19 cellular contexts compared by ENCODE assay signal in genomic region chr14:90993792-90994191, GRCh38.
DNase-seq lines count a peak whose midpoint lies in the region; ATAC-seq and TF ChIP-seq lines count a peak whose summit lies in the region.
"Had no signal": no experiment of that assay in that cellular context is flagged by ENCODE, and none has a peak within 500 bp of the region (broad histone marks: within the 10 kb centered on the region; RNA-seq: fewer than 3 reads in every experiment).

No MANE protein-coding gene starts in this region.

- CTCF ChIA-PET in activated naive CD4-positive, alpha-beta T cell treated with anti-CD3 and anti-CD28 coated beads, Interleukin-2, amount 10 ng/mL, durations not matched to agents 7 days and 5 days (lab: Charles Lee) = no interaction called here
- CTCF ChIA-PET in activated CD8-positive, alpha-beta T cell treated with anti-CD3 and anti-CD28 coated beads for 36 hours (lab: Charles Lee) = interaction anchor here (0.7 to 0.8 kb wide), 2 partner anchors 10 to 65 kb away, joined by 3 read pairs; no protein-coding TSS in a partner anchor

- in situ Hi-C loops in HAP-1 (cut with MboI; ENCODE audit: low sequenced_read_pairs) = no loop called here

- H3K4me1 Mint-ChIP-seq in activated naive CD4-positive, alpha-beta T cell treated with anti-CD3 and anti-CD28 coated beads, Interleukin-2, amount 10 ng/mL, durations not matched to agents 7 days and 5 days = peaks cover 42% of the 10 kb centered on the region
- H3K4me1 Mint-ChIP-seq in T-helper 17 cell = peaks cover 18% of the 10 kb centered on the region
- H3K4me1 Mint-ChIP-seq in activated CD8-positive, alpha-beta T cell treated with anti-CD3 and anti-CD28 coated beads for 36 hours (ENCODE audit: low read depth) = peaks cover 38% of the 10 kb centered on the region
- peaks cover 49% of the 10 kb centered on the region for H3K4me1 Mint-ChIP-seq in stimulated activated effector memory CD8-positive, alpha-beta T cell treated with anti-CD3 and anti-CD28 coated beads, Interleukin-12 subunit alpha, Interleukin-12 subunit beta, amount 100 ng/mL, for 72 hours
- H3K4me1 Mint-ChIP-seq: H9 had no signal

- H3K36me3 Mint-ChIP-seq in activated naive CD4-positive, alpha-beta T cell treated with anti-CD3 and anti-CD28 coated beads, Interleukin-2, amount 10 ng/mL, durations not matched to agents 7 days and 5 days = peaks cover 59% of the 10 kb centered on the region
- H3K36me3 Mint-ChIP-seq in activated naive CD4-positive, alpha-beta T cell treated with anti-CD3 and anti-CD28 coated beads, Interleukin-2, amount 50 U/mL, for 72 hours = peaks cover 5 to 6% of the 10 kb centered on the region in 2 donors
- H3K36me3 Mint-ChIP-seq in T-helper 17 cell (ENCODE audit: low read depth) = peaks cover 8% of the 10 kb centered on the region
- H3K36me3 Mint-ChIP-seq in activated CD8-positive, alpha-beta T cell treated with anti-CD3 and anti-CD28 coated beads for 36 hours (ENCODE audit: low read depth) = peaks cover 29% of the 10 kb centered on the region
- H3K36me3 Mint-ChIP-seq in stimulated activated effector memory CD8-positive, alpha-beta T cell treated with anti-CD3 and anti-CD28 coated beads, Interleukin-12 subunit alpha, Interleukin-12 subunit beta, amount 100 ng/mL, for 72 hours = peaks cover 75% of the 10 kb centered on the region

- no peak overlapping the region for H3K4me3 ChIP-seq in HAP-1
- H3K4me3 ChIP-seq: BLaER1 treated with 17β-estradiol and CSF1 and Interleukin-3, amounts not matched to agents 10 nM and 100 nM; GM23248 had no signal

- intact Hi-C loops in activated CD8-positive, alpha-beta T cell treated with anti-CD3 and anti-CD28 coated beads for 36 hours (cut with micrococcal nuclease) = no loop called here

- H3K27me3 ChIP-seq in HAP-1 (ENCODE audit: low read depth) = no peaks in the 10 kb centered on the region
- H3K27me3 ChIP-seq: BLaER1 treated with 17β-estradiol and CSF1 and Interleukin-3, amounts not matched to agents 10 nM and 100 nM had no signal

- H3K27ac Mint-ChIP-seq in activated naive CD4-positive, alpha-beta T cell treated with anti-CD3 and anti-CD28 coated beads, Interleukin-2, amount 10 ng/mL, durations not matched to agents 7 days and 5 days = peak overlapping the region; percentile 52
- no peak overlapping the region for H3K27ac Mint-ChIP-seq in activated naive CD4-positive, alpha-beta T cell treated with anti-CD3 and anti-CD28 coated beads, Interleukin-2, amount 50 U/mL, for 72 hours
- peak overlapping the region; percentile 79 for H3K27ac Mint-ChIP-seq in T-helper 17 cell
- peak overlapping the region; percentile 32 for H3K27ac Mint-ChIP-seq in activated CD8-positive, alpha-beta T cell treated with anti-CD3 and anti-CD28 coated beads for 36 hours
- H3K27ac Mint-ChIP-seq in stimulated activated effector memory CD8-positive, alpha-beta T cell treated with anti-CD3 and anti-CD28 coated beads, Interleukin-12 subunit alpha, Interleukin-12 subunit beta, amount 100 ng/mL, for 72 hours = peak overlapping the region; percentile 46
- H3K27ac Mint-ChIP-seq: CD8-positive, alpha-beta T cell had no signal

- no peak overlapping the region for H3K4me3 Mint-ChIP-seq in activated naive CD4-positive, alpha-beta T cell treated with anti-CD3 and anti-CD28 coated beads, Interleukin-2, amount 10 ng/mL, durations not matched to agents 7 days and 5 days
- no peak overlapping the region for H3K4me3 Mint-ChIP-seq in T-helper 17 cell
- H3K4me3 Mint-ChIP-seq in activated CD8-positive, alpha-beta T cell treated with anti-CD3 and anti-CD28 coated beads for 36 hours = no peak overlapping the region
- no peak overlapping the region for H3K4me3 Mint-ChIP-seq in stimulated activated effector memory CD8-positive, alpha-beta T cell treated with anti-CD3 and anti-CD28 coated beads, Interleukin-12 subunit alpha, Interleukin-12 subunit beta, amount 100 ng/mL, for 72 hours
- H3K4me3 Mint-ChIP-seq: CD8-positive, alpha-beta T cell; H9 had no signal

- ATAC-seq in activated naive CD4-positive, alpha-beta T cell treated with anti-CD3 and anti-CD28 coated beads, Interleukin-2, amount 50 U/mL, for 72 hours = no peak
- no peak for ATAC-seq in T-helper 17 cell
- ATAC-seq in activated CD8-positive, alpha-beta T cell treated with anti-CD3 and anti-CD28 coated beads for 36 hours = no peak
- peak; percentile 59 for ATAC-seq in stimulated activated effector memory CD8-positive, alpha-beta T cell treated with anti-CD3 and anti-CD28 coated beads, Interleukin-12 subunit alpha, Interleukin-12 subunit beta, amount 100 ng/mL, for 72 hours
- ATAC-seq: CD8-positive, alpha-beta T cell; Panc1 had no signal

- DNase-seq in activated naive CD4-positive, alpha-beta T cell treated with anti-CD3 and anti-CD28 coated beads, Interleukin-2, amount 10 ng/mL, durations not matched to agents 7 days and 5 days = no peak
- no peak for DNase-seq in activated naive CD4-positive, alpha-beta T cell treated with anti-CD3 and anti-CD28 coated beads, Interleukin-2, amount 50 U/mL, for 72 hours (ENCODE audit: low spot score in 2 of 2)
- DNase-seq in T-helper 17 cell = no peak
- no peak for DNase-seq in activated CD8-positive, alpha-beta T cell treated with anti-CD3 and anti-CD28 coated beads for 36 hours
- DNase-seq in stimulated activated effector memory CD8-positive, alpha-beta T cell treated with anti-CD3 and anti-CD28 coated beads, Interleukin-12 subunit alpha, Interleukin-12 subunit beta, amount 100 ng/mL, for 72 hours (ENCODE audit: low spot score in 2 of 2) = no peak
- DNase-seq in GDM1 (lab: John Stamatoyannopoulos, UW) = no peak
- DNase-seq in HAP-1 (ENCODE audit: low spot score in 2 of 2) = no peak
- DNase-seq: CD8-positive, alpha-beta T cell; DND-41; GM23248; H9; Karpas-422; NCI-H1694 treated with DMSO at 0.1 percent for 48 hours; NCI-H2081 treated with DMSO at 0.1 percent for 48 hours; NCI-H2171 treated with DMSO at 0.1 percent for 48 hours; NCI-H524 treated with DMSO at 0.1 percent for 48 hours; NCI-H82 had no signal

- no peaks in the 10 kb centered on the region for H3K9me3 ChIP-seq in T-helper 17 cell (ENCODE audit: control insufficient read depth, low read length, poor library complexity, severe bottlenecking)
- H3K9me3 ChIP-seq in HAP-1 = no peaks in the 10 kb centered on the region
- H3K9me3 ChIP-seq: BLaER1 treated with 17β-estradiol and CSF1 and Interleukin-3, amounts not matched to agents 10 nM and 100 nM had no signal

- no peaks in the 10 kb centered on the region for H3K9me3 Mint-ChIP-seq in activated naive CD4-positive, alpha-beta T cell treated with anti-CD3 and anti-CD28 coated beads, Interleukin-2, amount 10 ng/mL, durations not matched to agents 7 days and 5 days
- H3K9me3 Mint-ChIP-seq in activated naive CD4-positive, alpha-beta T cell treated with anti-CD3 and anti-CD28 coated beads, Interleukin-2, amount 50 U/mL, for 72 hours = no peaks in the 10 kb centered on the region
- H3K9me3 Mint-ChIP-seq in activated CD8-positive, alpha-beta T cell treated with anti-CD3 and anti-CD28 coated beads for 36 hours = no peaks in the 10 kb centered on the region
- no peaks in the 10 kb centered on the region for H3K9me3 Mint-ChIP-seq in stimulated activated effector memory CD8-positive, alpha-beta T cell treated with anti-CD3 and anti-CD28 coated beads, Interleukin-12 subunit alpha, Interleukin-12 subunit beta, amount 100 ng/mL, for 72 hours
- H3K9me3 Mint-ChIP-seq: CD8-positive, alpha-beta T cell had no signal

- H3K4me1 ChIP-seq in HAP-1 = no peaks in the 10 kb centered on the region
- H3K4me1 ChIP-seq: BLaER1 treated with 17β-estradiol and CSF1 and Interleukin-3, amounts not matched to agents 10 nM and 100 nM had no signal

- no peaks in the 10 kb centered on the region for H3K27me3 Mint-ChIP-seq in activated naive CD4-positive, alpha-beta T cell treated with anti-CD3 and anti-CD28 coated beads, Interleukin-2, amount 10 ng/mL, durations not matched to agents 7 days and 5 days
- H3K27me3 Mint-ChIP-seq in T-helper 17 cell = no peaks in the 10 kb centered on the region
- no peaks in the 10 kb centered on the region for H3K27me3 Mint-ChIP-seq in activated CD8-positive, alpha-beta T cell treated with anti-CD3 and anti-CD28 coated beads for 36 hours

- POLR2A ChIA-PET in activated CD8-positive, alpha-beta T cell treated with anti-CD3 and anti-CD28 coated beads for 36 hours (lab: Charles Lee) = interaction anchor here (0.6 to 0.8 kb wide), 3 partner anchors 15 to 919 kb away, joined by 3 read pairs; no protein-coding TSS in a partner anchor

- TF ChIP-seq CTCF in activated CD8-positive, alpha-beta T cell treated with anti-CD3 and anti-CD28 coated beads for 36 hours (IDR thresholded peaks at IDR 0.05) = no peak

- H3K36me3 ChIP-seq in HAP-1 (replicated peaks) = no peaks in the 10 kb centered on the region

Comparison
In these comparisons a context has a peak if more than half of its experiments do, and no peak if none do; other contexts are left out.
1. H3K27ac Mint-ChIP-seq: peak in activated naive CD4-positive, alpha-beta T cell treated with anti-CD3 and anti-CD28 coated beads, Interleukin-2, amount 10 ng/mL, durations not matched to agents 7 days and 5 days (single experiment), T-helper 17 cell (single experiment), activated CD8-positive, alpha-beta T cell treated with anti-CD3 and anti-CD28 coated beads for 36 hours (single experiment) and stimulated activated effector memory CD8-positive, alpha-beta T cell treated with anti-CD3 and anti-CD28 coated beads, Interleukin-12 subunit alpha, Interleukin-12 subunit beta, amount 100 ng/mL, for 72 hours (single experiment); none in activated naive CD4-positive, alpha-beta T cell treated with anti-CD3 and anti-CD28 coated beads, Interleukin-2, amount 50 U/mL, for 72 hours (0 of 2).